9 cellular contexts compared by ENCODE assay signal in genomic region chr22:20568502-20569058, GRCh38.
DNase-seq lines count a peak whose midpoint lies in the region; ATAC-seq and TF ChIP-seq lines count a peak whose summit lies in the region.
"Had no signal": no experiment of that assay in that cellular context is flagged by ENCODE, and none has a peak within 500 bp of the region (broad histone marks: within the 10 kb centered on the region; RNA-seq: fewer than 3 reads in every experiment).

No MANE protein-coding gene starts in this region.

- no peaks in the 10 kb centered on the region for H3K27me3 Mint-ChIP-seq in Calu3 (ENCODE audit: unreplicated experiment)
- no peaks in the 10 kb centered on the region for H3K27me3 Mint-ChIP-seq in activated CD4-positive, alpha-beta memory T cell treated with anti-CD3 and anti-CD28 coated beads, Interleukin-2, amount 10 ng/mL, durations not matched to agents 7 days and 5 days

- peak overlapping the region; percentile 36 for H3K27ac ChIP-seq in skeletal muscle tissue (ENCODE audit: low read depth, low read length)

- peaks cover 84% of the 10 kb centered on the region for H3K36me3 Mint-ChIP-seq in Calu3 (ENCODE audit: insufficient read depth, unreplicated experiment)
- H3K36me3 Mint-ChIP-seq in activated CD4-positive, alpha-beta memory T cell treated with anti-CD3 and anti-CD28 coated beads, Interleukin-2, amount 10 ng/mL, durations not matched to agents 7 days and 5 days (ENCODE audit: low read depth) = peaks cover 94% of the 10 kb centered on the region

- no peaks in the 10 kb centered on the region for H3K9me3 Mint-ChIP-seq in Calu3 (ENCODE audit: low read depth, unreplicated experiment)
- H3K9me3 Mint-ChIP-seq in activated CD4-positive, alpha-beta memory T cell treated with anti-CD3 and anti-CD28 coated beads, Interleukin-2, amount 10 ng/mL, durations not matched to agents 7 days and 5 days = no peaks in the 10 kb centered on the region

- peaks cover 58% of the 10 kb centered on the region for H3K4me1 Mint-ChIP-seq in Calu3 (ENCODE audit: low read depth, unreplicated experiment)
- peaks cover 91% of the 10 kb centered on the region for H3K4me1 Mint-ChIP-seq in activated CD4-positive, alpha-beta memory T cell treated with anti-CD3 and anti-CD28 coated beads, Interleukin-2, amount 10 ng/mL, durations not matched to agents 7 days and 5 days

- peak overlapping the region in 1 of 3 donors; percentile 40 for H3K9ac ChIP-seq in skeletal muscle tissue (ENCODE audit: low read depth in 1 of 3, low read length in 3 of 3)

- peaks cover 16 to 29% (median 26%) of the 10 kb centered on the region in 3 donors for H3K4me1 ChIP-seq in skeletal muscle tissue (ENCODE audit: control insufficient read depth in 3 of 3, insufficient read depth in 3 of 3, low read length in 3 of 3)

- H3K4me3 ChIP-seq in skeletal muscle tissue (ENCODE audit: low read length in 3 of 3) = peak overlapping the region in 1 of 3 donors; percentile 13

- no peaks in the 10 kb centered on the region for H3K27me3 ChIP-seq in skeletal muscle tissue (ENCODE audit: control insufficient read depth in 3 of 3, insufficient read depth in 3 of 3, low read length in 3 of 3)

- no TSS peak for BruUV-seq in Calu3 (replicated peaks; lab: Mats Ljungman, UMichigan)

- TF ChIP-seq POLR2A in erythroblast (IDR thresholded peaks at IDR 0.05; ENCODE audit: low read length) = no peak

- CTCF ChIA-PET in Calu3 (lab: Charles Lee) = interaction anchor here (0.6 to 3.5 kb wide), 9 partner anchors 15 to 150 kb away, joined by 3 to 16 read pairs (median 6); no protein-coding TSS in a partner anchor
- CTCF ChIA-PET in activated CD4-positive, alpha-beta memory T cell treated with anti-CD3 and anti-CD28 coated beads, Interleukin-2, amount 10 ng/mL, durations not matched to agents 7 days and 5 days (lab: Charles Lee) = interaction anchor here (0.6 to 13.9 kb wide), 10 partner anchors 16 to 1062 kb away, joined by 3 to 313 read pairs (median 4); partner anchors contain the start of gene MED15

- peaks cover 63 to 69% (median 63%) of the 10 kb centered on the region in 3 donors for H3K36me3 ChIP-seq in skeletal muscle tissue (ENCODE audit: control insufficient read depth in 3 of 3, insufficient read depth in 3 of 3, low read length in 3 of 3)

- H3K27ac Mint-ChIP-seq in Calu3 (ENCODE audit: unreplicated experiment) = peak overlapping the region; percentile 79
- H3K27ac Mint-ChIP-seq in activated CD4-positive, alpha-beta memory T cell treated with anti-CD3 and anti-CD28 coated beads, Interleukin-2, amount 10 ng/mL, durations not matched to agents 7 days and 5 days = peak overlapping the region; percentile 96

- DNase-seq in Calu3 = no peak
- no peak for DNase-seq in activated CD4-positive, alpha-beta memory T cell treated with anti-CD3 and anti-CD28 coated beads, Interleukin-2, amount 10 ng/mL, durations not matched to agents 7 days and 5 days
- DNase-seq in left cardiac atrium = peak; percentile 9
- DNase-seq in erythroblast (lab: John Stamatoyannopoulos, UW) = no peak
- no peak for DNase-seq in KG1 (lab: John Stamatoyannopoulos, UW)
- DNase-seq: DMS153 had no signal

- ATAC-seq in left cardiac atrium = no peak
- no peak for ATAC-seq in HG03135 (IDR thresholded peaks at IDR 0.05; ENCODE audit: unreplicated experiment)
- no peak for ATAC-seq in GM21786 (IDR thresholded peaks at IDR 0.05; ENCODE audit: unreplicated experiment)

- intact Hi-C loops in Calu3 (cut with micrococcal nuclease; ENCODE audit: unreplicated experiment) = loop anchor here (5.0 kb wide), 1 partner anchor 61 kb away; the partner anchor contains the start of gene MED15
- intact Hi-C loops in left cardiac atrium (cut with DNase I) = loop anchor here in 1 of 2 donors (10.0 kb wide), 1 partner anchor 54 kb away; no protein-coding TSS in a partner anchor

- peak overlapping the region; percentile 21 for H3K4me3 Mint-ChIP-seq in Calu3 (ENCODE audit: low read depth, unreplicated experiment)
- peak overlapping the region; percentile 17 for H3K4me3 Mint-ChIP-seq in activated CD4-positive, alpha-beta memory T cell treated with anti-CD3 and anti-CD28 coated beads, Interleukin-2, amount 10 ng/mL, durations not matched to agents 7 days and 5 days

- POLR2A ChIA-PET in activated CD4-positive, alpha-beta memory T cell treated with anti-CD3 and anti-CD28 coated beads, Interleukin-2, amount 10 ng/mL, durations not matched to agents 7 days and 5 days (lab: Charles Lee) = interaction anchor here (0.7 to 27.0 kb wide), 9 partner anchors 11 to 348 kb away, joined by 3 to 396 read pairs (median 4); partner anchors contain the start of genes CRKL and MED15

- TF ChIP-seq CTCF in Calu3 (IDR thresholded peaks at IDR 0.05; ENCODE audit: unreplicated experiment) = no peak

- no peaks in the 10 kb centered on the region for H3K9me3 ChIP-seq in skeletal muscle tissue (ENCODE audit: control insufficient read depth in 3 of 3, low read length in 3 of 3)
